ENCODE assay signal across 14 cellular contexts in the genomic region with DNA sequence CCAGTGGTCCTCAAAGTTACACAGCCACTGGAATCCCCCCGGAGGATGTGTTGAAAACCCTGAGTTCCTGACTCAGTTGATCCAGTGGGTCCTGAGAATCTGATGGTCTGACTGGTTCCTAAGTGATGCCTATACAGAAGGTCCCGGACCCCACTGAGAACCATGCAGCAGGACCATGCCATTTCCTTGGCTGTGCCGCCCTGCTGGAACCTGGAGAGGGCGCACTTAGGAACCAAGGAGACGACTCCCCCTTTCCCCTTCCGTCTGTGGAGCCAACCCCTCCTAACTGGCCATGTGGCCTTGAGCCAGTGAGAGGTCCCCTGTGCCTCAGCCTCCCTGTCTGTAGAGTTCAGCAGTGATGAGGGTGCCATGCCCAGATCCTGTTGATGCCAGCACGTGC. TPM values are rescaled to one million over a fixed set of nuclear protein-coding genes. Genes with fewer than 3 reads are reported as not detected.
A peak's percentile ranks its signal among the peaks of the same experiment; 100 is the strongest.
DNase-seq lines count a peak whose midpoint lies in the region; ATAC-seq and TF ChIP-seq lines count a peak whose summit lies in the region.
"Had no signal": no experiment of that assay in that cellular context is flagged by ENCODE, and none has a peak within 500 bp of the region (broad histone marks: within the 10 kb centered on the region; RNA-seq: fewer than 3 reads in every experiment).

No MANE protein-coding gene starts in this region.

- H3K36me3 ChIP-seq in Loucy (ENCODE audit: insufficient read depth, low read length) (no peaks in the 10 kb centered on the region), osteoblast (ENCODE audit: insufficient read depth, low read length) (no peaks in the 10 kb centered on the region)
- H3K36me3 ChIP-seq: ovary, tibial artery had no signal

- no peaks in the 10 kb centered on the region for H3K27me3 ChIP-seq in Loucy (ENCODE audit: insufficient read depth, low read length, poor library complexity, severe bottlenecking)
- no peaks in the 10 kb centered on the region for H3K27me3 ChIP-seq in osteoblast (ENCODE audit: insufficient read depth, low read length)
- H3K27me3 ChIP-seq: ovary had no signal

- no peak for ATAC-seq in GM18519 (IDR thresholded peaks at IDR 0.05; ENCODE audit: low FRiP score, unreplicated experiment)

- peaks cover 19% of the 10 kb centered on the region for H3K27me3 Mint-ChIP-seq in chondrocyte (ENCODE audit: low read depth)
- H3K27me3 Mint-ChIP-seq: activated CD4-positive, alpha-beta T cell treated with anti-CD3 and anti-CD28 coated beads, Interleukin-2, amount 10 ng/mL, durations not matched to agents 24 days and 14 days had no signal

- no peak overlapping the region for H2AFZ ChIP-seq in Loucy (ENCODE audit: low read length)
- H2AFZ ChIP-seq in osteoblast (ENCODE audit: low read length), result no peak overlapping the region

- H3K4me2 ChIP-seq in Loucy (ENCODE audit: low read depth, low read length, poor library complexity, severe bottlenecking) (no peak overlapping the region), osteoblast (ENCODE audit: insufficient read depth, low read length) (no peak overlapping the region)

- H3K4me1 ChIP-seq in Loucy (ENCODE audit: insufficient read depth, low read length, poor library complexity, severe bottlenecking), result no peaks in the 10 kb centered on the region
- H3K4me1 ChIP-seq in osteoblast (ENCODE audit: insufficient read depth, low read length), result no peaks in the 10 kb centered on the region
- H3K4me1 ChIP-seq: tibial artery had no signal

- no peak overlapping the region for H3K4me3 Mint-ChIP-seq in chondrocyte (ENCODE audit: unreplicated experiment)
- H3K4me3 Mint-ChIP-seq: activated CD4-positive, alpha-beta T cell treated with anti-CD3 and anti-CD28 coated beads, Interleukin-2, amount 10 ng/mL, durations not matched to agents 24 days and 14 days had no signal

- H3K9me3 Mint-ChIP-seq in chondrocyte (ENCODE audit: low read depth), result no peaks in the 10 kb centered on the region
- H3K9me3 Mint-ChIP-seq: activated CD4-positive, alpha-beta T cell treated with anti-CD3 and anti-CD28 coated beads, Interleukin-2, amount 10 ng/mL, durations not matched to agents 24 days and 14 days had no signal

- TF ChIP-seq CTCF in GM12872 (IDR thresholded peaks at IDR 0.05; ENCODE audit: insufficient read depth, low read depth, low read length) (peak; percentile 53), Loucy (conservative IDR thresholded peaks at IDR 0.05; ENCODE audit: low read length) (peak; percentile 56), chondrocyte (IDR thresholded peaks at IDR 0.05) (peak; percentile 47), osteoblast (IDR thresholded peaks at IDR 0.05; ENCODE audit: extremely low read depth, low read depth, low read length) (peak; percentile 21)

- DNase-seq in chondrocyte (ENCODE audit: low spot score), result no peak
- peak; percentile 26 for DNase-seq in osteoblast (ENCODE audit: insufficient read length, low spot score, missing footprints)
- no peak for DNase-seq in hepatic stellate cell (ENCODE audit: low spot score)
- DNase-seq in SKM-1 (lab: John Stamatoyannopoulos, UW; ENCODE audit: unreplicated experiment), result no peak
- DNase-seq: activated CD4-positive, alpha-beta T cell treated with anti-CD3 and anti-CD28 coated beads, Interleukin-2, amount 10 ng/mL, durations not matched to agents 24 days and 14 days; Calu3; hippocampal formation; NCI-H1436; ovary; stimulated activated CD4-positive, alpha-beta T cell treated with anti-CD3 and anti-CD28 coated beads, Interleukin-15, amount 100 ng/mL, for 24 hours; tibial artery had no signal

- H3K4me1 Mint-ChIP-seq in chondrocyte (ENCODE audit: low read depth), result no peaks in the 10 kb centered on the region
- H3K4me1 Mint-ChIP-seq: activated CD4-positive, alpha-beta T cell treated with anti-CD3 and anti-CD28 coated beads, Interleukin-2, amount 10 ng/mL, durations not matched to agents 24 days and 14 days had no signal

- no peak overlapping the region for H3K27ac ChIP-seq in osteoblast (ENCODE audit: low read depth, low read length)
- H3K27ac ChIP-seq: ovary, tibial artery had no signal

- no peaks in the 10 kb centered on the region for H4K20me1 ChIP-seq in Loucy (ENCODE audit: insufficient read depth, low read length, poor library complexity, severe bottlenecking)
- no peaks in the 10 kb centered on the region for H4K20me1 ChIP-seq in osteoblast (ENCODE audit: insufficient read depth, low read length)

- H3K9me3 ChIP-seq in Loucy (ENCODE audit: insufficient read depth, low read depth, low read length), result no peaks in the 10 kb centered on the region
- H3K9me3 ChIP-seq in osteoblast (ENCODE audit: low read depth, low read length), result no peaks in the 10 kb centered on the region
- H3K9me3 ChIP-seq: ovary, tibial artery had no signal

- no peak overlapping the region for H3K9ac ChIP-seq in Loucy (ENCODE audit: low read depth, low read length, poor library complexity, severe bottlenecking)

- H3K27ac Mint-ChIP-seq in chondrocyte (ENCODE audit: unreplicated experiment), result no peak overlapping the region
- H3K27ac Mint-ChIP-seq: activated CD4-positive, alpha-beta T cell treated with anti-CD3 and anti-CD28 coated beads, Interleukin-2, amount 10 ng/mL, durations not matched to agents 24 days and 14 days had no signal

- H3K4me3 ChIP-seq in Loucy (ENCODE audit: low read length, poor library complexity, severe bottlenecking), result no peak overlapping the region
- H3K4me3 ChIP-seq in osteoblast (ENCODE audit: insufficient read depth, low read length), result no peak overlapping the region
- H3K4me3 ChIP-seq: ovary, tibial artery had no signal

- no peaks in the 10 kb centered on the region for H3K9me2 ChIP-seq in Loucy (replicated peaks; ENCODE audit: low read depth, low read length)

- no peaks in the 10 kb centered on the region for H3F3A ChIP-seq in Loucy (ENCODE audit: low read depth)

- peaks cover 1% of the 10 kb centered on the region for H3K36me3 Mint-ChIP-seq in chondrocyte (ENCODE audit: low read depth)

- H3K79me2 ChIP-seq in Loucy (ENCODE audit: insufficient read depth, low read length) (no peaks in the 10 kb centered on the region), osteoblast (ENCODE audit: insufficient read depth, low read length) (no peaks in the 10 kb centered on the region)

RNA-seq across cellular contexts. Expression of gene C16orf74, which starts 22.0 kb away (rescaled TPM):
- 0.82 to 1.6 TPM (median 1.0 TPM) in 3 replicates for total RNA-seq in chondrocyte
- total RNA-seq in osteoblast, result 0.59 and 0.72 TPM in 2 replicates

RNA-seq across cellular contexts. Expression of gene GINS2, which starts 40.1 kb away (rescaled TPM):
- total RNA-seq in chondrocyte, result 3.1 to 10.9 TPM (median 3.8 TPM) in 3 replicates
- 1.2 and 1.8 TPM in 2 replicates for total RNA-seq in osteoblast
